5 cellular contexts compared by ENCODE assay signal in genomic region chr1:143938922-143939321, GRCh38. TPM values are rescaled to one million over a fixed set of nuclear protein-coding genes. Genes with fewer than 3 reads are reported as not detected.
"Had no signal": no experiment of that assay in that cellular context is flagged by ENCODE, and none has a peak within 500 bp of the region (broad histone marks: within the 10 kb centered on the region; RNA-seq: fewer than 3 reads in every experiment).

No MANE protein-coding gene starts in this region.

RNA-seq across cellular contexts. Expression of gene FAM72C, which starts 32.9 kb away (rescaled TPM):
- total RNA-seq: left lobe of liver; left ventricle myocardium inferior; lower lobe of right lung; naive thymus-derived CD8-positive, alpha-beta T cell had no signal
- polyA plus RNA-seq: naive thymus-derived CD4-positive, alpha-beta T cell; naive thymus-derived CD8-positive, alpha-beta T cell had no signal
